11 cellular contexts compared by ENCODE assay signal in the genomic region with DNA sequence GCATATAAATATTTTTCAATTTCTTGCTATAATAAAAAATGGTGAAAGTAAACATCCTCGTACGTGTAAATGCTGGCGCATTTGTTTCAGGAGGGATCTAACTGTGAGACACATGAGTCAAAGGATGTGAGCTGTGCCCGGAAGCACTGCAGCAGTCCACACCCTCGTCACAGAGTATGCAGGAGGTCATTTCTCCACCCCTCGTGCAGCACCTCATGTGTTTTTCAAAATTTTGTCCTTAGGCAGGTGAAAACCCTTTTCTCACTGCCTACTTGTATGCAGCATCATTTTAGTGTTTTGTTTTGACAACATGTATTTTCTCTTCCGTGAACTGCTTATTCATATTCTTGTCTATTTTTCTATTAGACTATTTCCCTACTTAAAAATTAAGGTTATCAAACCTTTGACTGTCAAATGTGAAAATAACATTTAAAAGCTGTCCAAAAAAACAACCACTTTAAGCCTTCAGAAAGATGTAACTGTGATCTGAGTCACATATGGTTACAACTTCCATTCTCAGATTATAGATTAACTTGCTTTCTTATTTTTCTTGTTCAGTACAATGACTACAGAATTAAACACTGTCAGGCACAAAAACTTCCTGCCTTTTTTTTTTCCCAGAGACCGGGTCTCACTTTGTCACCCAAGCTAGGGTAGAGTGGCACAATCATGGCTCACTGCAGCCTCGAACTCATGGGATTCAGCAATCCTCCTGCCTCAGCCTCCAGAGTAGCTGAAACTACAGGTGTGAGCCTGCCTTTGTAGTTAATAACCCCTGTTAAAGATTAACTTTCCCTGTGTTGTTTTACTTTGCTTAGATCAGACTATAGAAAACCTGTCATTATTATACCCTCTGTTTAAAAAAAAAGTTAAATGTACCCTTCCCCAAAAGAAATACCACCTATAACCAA.
DNase-seq lines count a peak whose midpoint lies in the region; ATAC-seq, FAIRE-seq and TF ChIP-seq lines count a peak whose summit lies in the region.
"Had no signal": no experiment of that assay in that cellular context is flagged by ENCODE, and none has a peak within 500 bp of the region (broad histone marks: within the 10 kb centered on the region; RNA-seq: fewer than 3 reads in every experiment).

No MANE protein-coding gene starts in this region.

- H3K79me2 ChIP-seq in astrocyte (ENCODE audit: insufficient read depth, low read length) (no peaks in the 10 kb centered on the region), osteoblast (ENCODE audit: insufficient read depth, low read length) (no peaks in the 10 kb centered on the region)

- CTCF ChIA-PET in CD4-positive, alpha-beta T cell (lab: Charles Lee), result no interaction called here

- peak overlapping the region; percentile 6 for H2AFZ ChIP-seq in astrocyte (ENCODE audit: low read depth, low read length)
- peak overlapping the region; percentile 3 for H2AFZ ChIP-seq in osteoblast (ENCODE audit: low read length)

- H3K4me3 ChIP-seq in astrocyte (ENCODE audit: insufficient read depth, low read depth, low read length) (no peak overlapping the region), osteoblast (ENCODE audit: insufficient read depth, low read length) (no peak overlapping the region)

- H3K4me2 ChIP-seq in astrocyte (ENCODE audit: low read length) (peak overlapping the region; percentile 52), osteoblast (ENCODE audit: insufficient read depth, low read length) (peak overlapping the region; percentile 24)

- no peaks in the 10 kb centered on the region for H3K27me3 Mint-ChIP-seq in astrocyte (ENCODE audit: low read depth, unreplicated experiment)
- peaks cover 17% of the 10 kb centered on the region for H3K27me3 Mint-ChIP-seq in CD4-positive, alpha-beta T cell

- no peaks in the 10 kb centered on the region for H3K9me3 ChIP-seq in astrocyte (ENCODE audit: insufficient read depth, low read depth, low read length)
- no peaks in the 10 kb centered on the region for H3K9me3 ChIP-seq in osteoblast (ENCODE audit: low read depth, low read length)
- H3K9me3 ChIP-seq in CD4-positive, alpha-beta T cell (ENCODE audit: control insufficient read depth, low read length), result no peaks in the 10 kb centered on the region

- H3K4me3 Mint-ChIP-seq in astrocyte (ENCODE audit: unreplicated experiment), result no peak overlapping the region
- no peak overlapping the region for H3K4me3 Mint-ChIP-seq in CD4-positive, alpha-beta T cell
- H3K4me3 Mint-ChIP-seq: activated naive CD8-positive, alpha-beta T cell treated with anti-CD3 and anti-CD28 coated beads, Interleukin-2, amount 10 ng/mL, durations not matched to agents 7 days and 5 days had no signal

- TF ChIP-seq POLR2A in GM18505 (IDR thresholded peaks at IDR 0.05; ENCODE audit: borderline replicate concordance, extremely low read depth, insufficient read depth, insufficient read length), result no peak

- intact Hi-C loops in CD4-positive, alpha-beta T cell (cut with DNase I, micrococcal nuclease), result no loop called here

- no peak for FAIRE-seq in astrocyte (lab: Jason Lieb, UNC)

- no peaks in the 10 kb centered on the region for H3K9me3 Mint-ChIP-seq in astrocyte (ENCODE audit: unreplicated experiment)
- H3K9me3 Mint-ChIP-seq in CD4-positive, alpha-beta T cell, result no peaks in the 10 kb centered on the region
- H3K9me3 Mint-ChIP-seq: activated naive CD8-positive, alpha-beta T cell treated with anti-CD3 and anti-CD28 coated beads, Interleukin-2, amount 10 ng/mL, durations not matched to agents 7 days and 5 days had no signal

- DNase-seq in astrocyte (ENCODE audit: low read depth) (peak; percentile 45), osteoblast (ENCODE audit: insufficient read length, low spot score, missing footprints) (no peak)
- no peak for DNase-seq in CD4-positive, alpha-beta T cell
- DNase-seq: activated naive CD8-positive, alpha-beta T cell treated with anti-CD3 and anti-CD28 coated beads, Interleukin-2, amount 10 ng/mL, durations not matched to agents 7 days and 5 days; NCI-H446 treated with DMSO at 0.1 percent for 48 hours; occipital lobe had no signal

- H3K4me1 Mint-ChIP-seq in astrocyte (ENCODE audit: low read depth, unreplicated experiment), result peaks cover 13% of the 10 kb centered on the region
- H3K4me1 Mint-ChIP-seq in CD4-positive, alpha-beta T cell (ENCODE audit: low read depth), result no peaks in the 10 kb centered on the region
- H3K4me1 Mint-ChIP-seq: activated naive CD8-positive, alpha-beta T cell treated with anti-CD3 and anti-CD28 coated beads, Interleukin-2, amount 10 ng/mL, durations not matched to agents 7 days and 5 days had no signal

- peak; percentile 54 for ATAC-seq in GM19397 (IDR thresholded peaks at IDR 0.05; ENCODE audit: unreplicated experiment)
- peak; percentile 71 for ATAC-seq in HG03159 (IDR thresholded peaks at IDR 0.05; ENCODE audit: unreplicated experiment)
- ATAC-seq in activated CD4-positive, CD25-positive, alpha-beta regulatory T cell treated with anti-CD3 and anti-CD28 coated beads, Interleukin-2, amount 50 U/mL, for 24 hours, result no peak
- ATAC-seq in GM18505 (IDR thresholded peaks at IDR 0.05; ENCODE audit: unreplicated experiment), result no peak
- no peak for ATAC-seq in CD4-positive, alpha-beta T cell (ENCODE audit: poor library complexity)
- no peak for ATAC-seq in HG03521 (IDR thresholded peaks at IDR 0.05; ENCODE audit: unreplicated experiment)

- peak overlapping the region; percentile 1 for H3K9ac ChIP-seq in astrocyte (ENCODE audit: low read length)

- H4K20me1 ChIP-seq in astrocyte (ENCODE audit: insufficient read depth, low read length) (no peaks in the 10 kb centered on the region), osteoblast (ENCODE audit: insufficient read depth, low read length) (no peaks in the 10 kb centered on the region)

- H3K27ac ChIP-seq in astrocyte (ENCODE audit: low read depth, low read length) (no peak overlapping the region), osteoblast (ENCODE audit: low read depth, low read length) (peak overlapping the region; percentile 5)
- H3K27ac ChIP-seq in CD4-positive, alpha-beta T cell (ENCODE audit: low read depth, low read length), result no peak overlapping the region

- H3K27me3 ChIP-seq in astrocyte (ENCODE audit: insufficient read depth, low read length) (no peaks in the 10 kb centered on the region), osteoblast (ENCODE audit: insufficient read depth, low read length) (no peaks in the 10 kb centered on the region)
- H3K27me3 ChIP-seq in CD4-positive, alpha-beta T cell (ENCODE audit: control insufficient read depth, insufficient read depth, low read length), result no peaks in the 10 kb centered on the region

- H3K36me3 ChIP-seq in astrocyte (ENCODE audit: insufficient read depth, low read length) (no peaks in the 10 kb centered on the region), osteoblast (ENCODE audit: insufficient read depth, low read length) (no peaks in the 10 kb centered on the region)

- no peak for TF ChIP-seq CTCF in astrocyte (IDR thresholded peaks at IDR 0.05; ENCODE audit: insufficient read depth, low read depth, low read length)
- no peak for TF ChIP-seq CTCF in osteoblast (IDR thresholded peaks at IDR 0.05; ENCODE audit: extremely low read depth, low read depth, low read length)
- no peak for TF ChIP-seq CTCF in CD4-positive, alpha-beta T cell (IDR thresholded peaks at IDR 0.05)

- H3K4me1 ChIP-seq in astrocyte (ENCODE audit: insufficient read depth, low read length) (no peaks in the 10 kb centered on the region), osteoblast (ENCODE audit: insufficient read depth, low read length) (no peaks in the 10 kb centered on the region)

- H3K27ac Mint-ChIP-seq in astrocyte (ENCODE audit: unreplicated experiment), result no peak overlapping the region
- H3K27ac Mint-ChIP-seq in CD4-positive, alpha-beta T cell, result no peak overlapping the region
- H3K27ac Mint-ChIP-seq: activated naive CD8-positive, alpha-beta T cell treated with anti-CD3 and anti-CD28 coated beads, Interleukin-2, amount 10 ng/mL, durations not matched to agents 7 days and 5 days had no signal

- POLR2A ChIA-PET in CD4-positive, alpha-beta T cell (lab: Charles Lee), result no interaction called here

- H3K36me3 Mint-ChIP-seq in astrocyte (ENCODE audit: low read depth, unreplicated experiment), result no peaks in the 10 kb centered on the region
- H3K36me3 Mint-ChIP-seq in CD4-positive, alpha-beta T cell (ENCODE audit: low read depth), result no peaks in the 10 kb centered on the region
- H3K36me3 Mint-ChIP-seq: activated naive CD8-positive, alpha-beta T cell treated with anti-CD3 and anti-CD28 coated beads, Interleukin-2, amount 10 ng/mL, durations not matched to agents 7 days and 5 days had no signal

Comparison
In these comparisons a context has a peak if more than half of its experiments do, and no peak if none do; other contexts are left out.
1. ATAC-seq: peak in GM19397 (single experiment) and HG03159 (single experiment); none in activated CD4-positive, CD25-positive, alpha-beta regulatory T cell treated with anti-CD3 and anti-CD28 coated beads, Interleukin-2, amount 50 U/mL, for 24 hours (0 of 2), GM18505 (single experiment), CD4-positive, alpha-beta T cell (single experiment) and HG03521 (single experiment).